1 cellular context compared by ENCODE assay signal in the genomic region with DNA sequence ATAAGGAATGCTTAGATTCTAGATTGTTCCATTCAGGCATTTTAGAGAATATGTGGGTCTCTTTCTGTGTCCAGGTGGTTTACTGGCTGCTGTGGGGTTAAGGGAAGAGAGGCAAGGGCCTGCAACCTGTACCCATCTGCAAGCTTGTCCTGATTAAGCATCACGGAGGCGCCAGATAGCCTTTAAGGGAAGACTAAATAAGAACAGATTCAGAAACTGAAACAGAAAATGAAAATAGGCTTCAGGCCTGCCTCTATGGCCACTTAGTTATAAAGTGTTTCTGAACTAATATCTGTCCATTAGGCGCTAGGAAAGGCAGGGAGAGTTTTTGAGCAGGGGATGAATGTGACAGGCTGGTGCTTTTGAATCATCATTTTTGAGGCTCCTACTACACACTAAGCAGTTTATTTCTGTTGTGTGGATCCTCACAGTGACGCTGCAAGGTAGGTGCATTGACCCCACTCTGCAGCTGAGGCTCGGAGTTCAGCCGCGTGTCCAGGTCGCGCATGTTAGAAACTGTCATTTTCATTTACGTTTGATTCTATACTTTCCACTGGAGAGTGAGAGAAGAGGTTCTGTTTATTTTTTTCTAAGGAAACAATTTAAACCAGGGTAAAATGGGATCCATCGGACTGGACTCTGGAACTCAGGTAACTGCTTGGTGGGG.
TF ChIP-seq lines count a peak whose summit lies in the region.

No MANE protein-coding gene starts in this region.

TF ChIP-seq in HepG2, 621 proteins besides CTCF, POLR2A, EP300 and RAD21:
- no peak for TF ChIP-seq CEBPG (CRISPR knock-in tag; IDR thresholded peaks at IDR 0.05)
- TF ChIP-seq AGO1 (IDR thresholded peaks at IDR 0.05; ENCODE audit: low read depth, low read length, poor library complexity, severe bottlenecking): no peak
- no peak for TF ChIP-seq CHD4 (IDR thresholded peaks at IDR 0.05; ENCODE audit: borderline replicate concordance, low read length)
- TF ChIP-seq RBFOX2 (IDR thresholded peaks at IDR 0.05; ENCODE audit: low read depth, low read length): no peak
- TF ChIP-seq, protein P1, sequence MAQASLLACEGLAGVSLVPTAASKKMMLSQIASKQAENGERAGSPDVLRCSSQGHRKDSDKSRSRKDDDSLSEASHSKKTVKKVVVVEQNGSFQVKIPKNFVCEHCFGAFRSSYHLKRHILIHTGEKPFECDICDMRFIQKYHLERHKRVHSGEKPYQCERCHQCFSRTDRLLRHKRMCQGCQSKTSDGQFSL (CRISPR knock-in tag; IDR thresholded peaks at IDR 0.05): no peak
- TF ChIP-seq, protein P2, sequence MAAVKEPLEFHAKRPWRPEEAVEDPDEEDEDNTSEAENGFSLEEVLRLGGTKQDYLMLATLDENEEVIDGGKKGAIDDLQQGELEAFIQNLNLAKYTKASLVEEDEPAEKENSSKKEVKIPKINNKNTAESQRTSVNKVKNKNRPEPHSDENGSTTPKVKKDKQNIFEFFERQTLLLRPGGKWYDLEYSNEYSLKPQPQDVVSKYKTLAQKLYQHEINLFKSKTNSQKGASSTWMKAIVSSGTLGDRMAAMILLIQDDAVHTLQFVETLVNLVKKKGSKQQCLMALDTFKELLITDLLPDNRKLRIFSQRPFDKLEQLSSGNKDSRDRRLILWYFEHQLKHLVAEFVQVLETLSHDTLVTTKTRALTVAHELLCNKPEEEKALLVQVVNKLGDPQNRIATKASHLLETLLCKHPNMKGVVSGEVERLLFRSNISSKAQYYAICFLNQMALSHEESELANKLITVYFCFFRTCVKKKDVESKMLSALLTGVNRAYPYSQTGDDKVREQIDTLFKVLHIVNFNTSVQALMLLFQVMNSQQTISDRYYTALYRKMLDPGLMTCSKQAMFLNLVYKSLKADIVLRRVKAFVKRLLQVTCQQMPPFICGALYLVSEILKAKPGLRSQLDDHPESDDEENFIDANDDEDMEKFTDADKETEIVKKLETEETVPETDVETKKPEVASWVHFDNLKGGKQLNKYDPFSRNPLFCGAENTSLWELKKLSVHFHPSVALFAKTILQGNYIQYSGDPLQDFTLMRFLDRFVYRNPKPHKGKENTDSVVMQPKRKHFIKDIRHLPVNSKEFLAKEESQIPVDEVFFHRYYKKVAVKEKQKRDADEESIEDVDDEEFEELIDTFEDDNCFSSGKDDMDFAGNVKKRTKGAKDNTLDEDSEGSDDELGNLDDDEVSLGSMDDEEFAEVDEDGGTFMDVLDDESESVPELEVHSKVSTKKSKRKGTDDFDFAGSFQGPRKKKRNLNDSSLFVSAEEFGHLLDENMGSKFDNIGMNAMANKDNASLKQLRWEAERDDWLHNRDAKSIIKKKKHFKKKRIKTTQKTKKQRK (IDR thresholded peaks at IDR 0.05; ENCODE audit: low read length): no peak
- no peak for TF ChIP-seq DRAP1 (CRISPR knock-in tag; IDR thresholded peaks at IDR 0.05)
- TF ChIP-seq, protein P3, sequence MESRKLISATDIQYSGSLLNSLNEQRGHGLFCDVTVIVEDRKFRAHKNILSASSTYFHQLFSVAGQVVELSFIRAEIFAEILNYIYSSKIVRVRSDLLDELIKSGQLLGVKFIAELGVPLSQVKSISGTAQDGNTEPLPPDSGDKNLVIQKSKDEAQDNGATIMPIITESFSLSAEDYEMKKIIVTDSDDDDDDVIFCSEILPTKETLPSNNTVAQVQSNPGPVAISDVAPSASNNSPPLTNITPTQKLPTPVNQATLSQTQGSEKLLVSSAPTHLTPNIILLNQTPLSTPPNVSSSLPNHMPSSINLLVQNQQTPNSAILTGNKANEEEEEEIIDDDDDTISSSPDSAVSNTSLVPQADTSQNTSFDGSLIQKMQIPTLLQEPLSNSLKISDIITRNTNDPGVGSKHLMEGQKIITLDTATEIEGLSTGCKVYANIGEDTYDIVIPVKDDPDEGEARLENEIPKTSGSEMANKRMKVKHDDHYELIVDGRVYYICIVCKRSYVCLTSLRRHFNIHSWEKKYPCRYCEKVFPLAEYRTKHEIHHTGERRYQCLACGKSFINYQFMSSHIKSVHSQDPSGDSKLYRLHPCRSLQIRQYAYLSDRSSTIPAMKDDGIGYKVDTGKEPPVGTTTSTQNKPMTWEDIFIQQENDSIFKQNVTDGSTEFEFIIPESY (CRISPR knock-in tag; IDR thresholded peaks at IDR 0.05): no peak
- no peak for TF ChIP-seq SATB2 (CRISPR knock-in tag; IDR thresholded peaks at IDR 0.05)
